1 cellular context compared by ENCODE assay signal in genomic region chr11:68798221-68798813, GRCh38.
TF ChIP-seq lines count a peak whose summit lies in the region.

No MANE protein-coding gene starts in this region.

TF ChIP-seq in neural cell, 6 proteins besides CTCF, POLR2A, EP300 and RAD21 (continued from another document):
- TF ChIP-seq SMC3 (conservative IDR thresholded peaks at IDR 0.05; ENCODE audit: poor library complexity), result no peak
- TF ChIP-seq POLR2AphosphoS5 (IDR thresholded peaks at IDR 0.05), result no peak
- no peak for TF ChIP-seq EZH2 (IDR thresholded peaks at IDR 0.05; ENCODE audit: borderline replicate concordance, insufficient read depth, low read length, poor library complexity, severe bottlenecking)
